13 cellular contexts compared by ENCODE assay signal in genomic region chr5:56961746-56962145, GRCh38. TPM values are rescaled to one million over a fixed set of nuclear protein-coding genes. Genes with fewer than 3 reads are reported as not detected.
A peak's percentile ranks its signal among the peaks of the same experiment; 100 is the strongest.
DNase-seq lines count a peak whose midpoint lies in the region.
"Had no signal": no experiment of that assay in that cellular context is flagged by ENCODE, and none has a peak within 500 bp of the region (broad histone marks: within the 10 kb centered on the region; RNA-seq: fewer than 3 reads in every experiment).

No MANE protein-coding gene starts in this region.

- DNase-seq in G401 (ENCODE audit: low spot score) = peak; percentile 95
- peak; percentile 77 for DNase-seq in NCI-H2171 treated with DMSO at 0.1 percent for 48 hours (lab: John Stamatoyannopoulos, UW)
- DNase-seq in cerebellum (ENCODE audit: low spot score) = peak; percentile 78
- no peak for DNase-seq in activated CD8-positive, alpha-beta memory T cell treated with anti-CD3 and anti-CD28 coated beads, Interleukin-2, amount 50 U/mL, for 4 hours
- DNase-seq in inferior parietal cortex (ENCODE audit: extremely low spot score) = no peak
- no peak for DNase-seq in HuH-7 (ENCODE audit: low spot score)
- DNase-seq: ACHN; CD4-positive, CD25-positive, alpha-beta regulatory T cell; CD8-positive, alpha-beta memory T cell; COR-L47; DMS79 treated with DMSO at 0.1 percent for 48 hours; GOT3; H9 had no signal

- in situ Hi-C loops in G401 (cut with HindIII; ENCODE audit: low sequenced_read_pairs) = no loop called here

RNA-seq across cellular contexts. Expression of gene MIER3, which starts 9.8 kb away (rescaled TPM):
- total RNA-seq in G401 (2014; rRNA removed; shearing (Covaris generic)) = 13.7 and 21.2 TPM in 2 replicates
- total RNA-seq in cerebellum = 33.3 TPM

RNA-seq across cellular contexts. Expression of gene SETD9, which starts 52.4 kb away (rescaled TPM):
- total RNA-seq in G401 (2014; rRNA removed; shearing (Covaris generic)) = 16.0 and 43.8 TPM in 2 replicates
- total RNA-seq in cerebellum = 4.4 TPM

Comparison
In these comparisons a context has a peak if more than half of its experiments do, and no peak if none do; other contexts are left out.
1. DNase-seq: peak in G401 (single experiment), NCI-H2171 treated with DMSO at 0.1 percent for 48 hours (single experiment) and cerebellum (single experiment); none in activated CD8-positive, alpha-beta memory T cell treated with anti-CD3 and anti-CD28 coated beads, Interleukin-2, amount 50 U/mL, for 4 hours (single experiment), inferior parietal cortex (single experiment) and HuH-7 (single experiment).